ENCODE assay signal across 8 cellular contexts in genomic region chr7:103989785-103990775, GRCh38. TPM values are rescaled to one million over a fixed set of nuclear protein-coding genes. Genes with fewer than 3 reads are reported as not detected.
DNase-seq lines count a peak whose midpoint lies in the region; ATAC-seq, FAIRE-seq and TF ChIP-seq lines count a peak whose summit lies in the region.

No MANE protein-coding gene starts in this region.

- peaks cover 6% of the 10 kb centered on the region for H3K4me1 Mint-ChIP-seq in activated CD4-positive, alpha-beta T cell treated with anti-CD3 and anti-CD28 coated beads, Interleukin-2, amount 10 ng/mL, durations not matched to agents 7 days and 5 days
- peaks cover 18% of the 10 kb centered on the region for H3K4me1 Mint-ChIP-seq in stimulated activated naive CD8-positive, alpha-beta T cell treated with anti-CD3 and anti-CD28 coated beads, Interleukin-15, amount 100 ng/mL, for 72 hours

- H3K9me3 ChIP-seq in keratinocyte (ENCODE audit: control insufficient read depth, low read depth, low read length) (no peaks in the 10 kb centered on the region), OCI-LY7 (ENCODE audit: low read length) (no peaks in the 10 kb centered on the region)

- H3K4me3 Mint-ChIP-seq in activated CD4-positive, alpha-beta T cell treated with anti-CD3 and anti-CD28 coated beads, Interleukin-2, amount 10 ng/mL, durations not matched to agents 7 days and 5 days: peak overlapping the region; percentile 54
- peak overlapping the region; percentile 56 to 70 for H3K4me3 Mint-ChIP-seq in stimulated activated naive CD8-positive, alpha-beta T cell treated with anti-CD3 and anti-CD28 coated beads, Interleukin-15, amount 100 ng/mL, for 72 hours

- ATAC-seq in stimulated activated naive CD8-positive, alpha-beta T cell treated with anti-CD3 and anti-CD28 coated beads, Interleukin-15, amount 100 ng/mL, for 72 hours: peak; percentile 56

- intact Hi-C loops in OCI-LY7 (cut with micrococcal nuclease; ENCODE audit: unreplicated experiment): no loop called here

- DNase-seq in activated CD4-positive, alpha-beta T cell treated with anti-CD3 and anti-CD28 coated beads, Interleukin-2, amount 10 ng/mL, durations not matched to agents 7 days and 5 days: no peak
- no peak for DNase-seq in activated CD4-positive, alpha-beta T cell treated with anti-CD3 and anti-CD28 coated beads, Interleukin-2, amount 50 U/mL, for 1 hour
- DNase-seq in NCI-H2171 (lab: John Stamatoyannopoulos, UW) (peak; percentile 68), astrocyte of the hippocampus (ENCODE audit: low read depth, low spot score) (peak; percentile 55), keratinocyte (ENCODE audit: low read depth, low spot score) (no peak), OCI-LY7 (ENCODE audit: low spot score) (no peak), dedifferentiated amniotic fluid mesenchymal stem cell (ENCODE audit: extremely low spot score) (no peak)
- DNase-seq in stimulated activated naive CD8-positive, alpha-beta T cell treated with anti-CD3 and anti-CD28 coated beads, Interleukin-15, amount 100 ng/mL, for 72 hours: peak in 1 of 2 donors; percentile 9

- H3K36me3 ChIP-seq in keratinocyte (ENCODE audit: control insufficient read depth in 2 of 2, extremely low read depth in 1 of 2, insufficient read depth in 2 of 2, low read length in 2 of 2) (no peaks in the 10 kb centered on the region), OCI-LY7 (ENCODE audit: insufficient read depth, low read length) (no peaks in the 10 kb centered on the region)

- H2AFZ ChIP-seq in keratinocyte (ENCODE audit: control insufficient read depth, low read length) (peak overlapping the region; percentile 20), OCI-LY7 (ENCODE audit: low read length) (no peak overlapping the region)

- H3K4me2 ChIP-seq in keratinocyte (ENCODE audit: control insufficient read depth, extremely low read depth, insufficient read depth, low read depth, low read length) (peak overlapping the region; percentile 56), OCI-LY7 (ENCODE audit: low read length) (no peak overlapping the region)

- H3K9me3 Mint-ChIP-seq in activated CD4-positive, alpha-beta T cell treated with anti-CD3 and anti-CD28 coated beads, Interleukin-2, amount 10 ng/mL, durations not matched to agents 7 days and 5 days: no peaks in the 10 kb centered on the region
- no peaks in the 10 kb centered on the region for H3K9me3 Mint-ChIP-seq in stimulated activated naive CD8-positive, alpha-beta T cell treated with anti-CD3 and anti-CD28 coated beads, Interleukin-15, amount 100 ng/mL, for 72 hours

- BruUV-seq in OCI-LY7 (replicated peaks; lab: Mats Ljungman, UMichigan): no TSS peak

- dilution Hi-C loops in keratinocyte (cut with MboI; ENCODE audit: extremely low pct_ligation_motif_present, low sequenced_read_pairs): no loop called here

- no peak for FAIRE-seq in keratinocyte (lab: Jason Lieb, UNC)

- no peak overlapping the region for H3K27ac Mint-ChIP-seq in activated CD4-positive, alpha-beta T cell treated with anti-CD3 and anti-CD28 coated beads, Interleukin-2, amount 10 ng/mL, durations not matched to agents 7 days and 5 days
- H3K27ac Mint-ChIP-seq in stimulated activated naive CD8-positive, alpha-beta T cell treated with anti-CD3 and anti-CD28 coated beads, Interleukin-15, amount 100 ng/mL, for 72 hours: no peak overlapping the region

- CTCF ChIA-PET in activated CD4-positive, alpha-beta T cell treated with anti-CD3 and anti-CD28 coated beads, Interleukin-2, amount 10 ng/mL, durations not matched to agents 7 days and 5 days (lab: Charles Lee): no interaction called here
- CTCF ChIA-PET in OCI-LY7 (lab: Charles Lee; ENCODE audit: unreplicated experiment): no interaction called here

- no peaks in the 10 kb centered on the region for H3K9me2 ChIP-seq in OCI-LY7 (ENCODE audit: insufficient read depth, low read length)

- no peaks in the 10 kb centered on the region for H3K9me1 ChIP-seq in keratinocyte (ENCODE audit: control insufficient read depth, extremely low read depth, insufficient read depth, low read length)

- no peak for TF ChIP-seq CTCF in keratinocyte (optimal IDR thresholded peaks at IDR 0.05 in 1 of 3, IDR thresholded peaks at IDR 0.05 in 1 of 3, conservative IDR thresholded peaks at IDR 0.05 in 1 of 3; ENCODE audit: extremely low read depth in 1 of 3, insufficient read depth in 2 of 3, low read length in 3 of 3)
- no peak for TF ChIP-seq CTCF in OCI-LY7 (conservative IDR thresholded peaks at IDR 0.05; ENCODE audit: low read length)

- H3K79me2 ChIP-seq in keratinocyte (ENCODE audit: control insufficient read depth, insufficient read depth, low read length): no peaks in the 10 kb centered on the region
- no peaks in the 10 kb centered on the region for H3K79me2 ChIP-seq in OCI-LY7 (ENCODE audit: insufficient read depth, low read depth, low read length)

- H3K4me3 ChIP-seq in keratinocyte (ENCODE audit: control insufficient read depth in 2 of 3, extremely low read depth in 1 of 3, insufficient read depth in 2 of 3, low read depth in 1 of 3, low read length in 3 of 3): peak overlapping the region in 2 of 3 experiments; percentile 36 to 39
- H3K4me3 ChIP-seq in OCI-LY7 (ENCODE audit: low read depth, low read length, poor library complexity, severe bottlenecking): no peak overlapping the region

- H3K9ac ChIP-seq in keratinocyte (ENCODE audit: control insufficient read depth, extremely low read depth, insufficient read depth, low read length): no peak overlapping the region

- H3K27ac ChIP-seq in keratinocyte (ENCODE audit: control insufficient read depth, insufficient read depth, low read length) (no peak overlapping the region), OCI-LY7 (ENCODE audit: low read depth, low read length, poor library complexity, severe bottlenecking) (no peak overlapping the region)

- POLR2A ChIA-PET in activated CD4-positive, alpha-beta T cell treated with anti-CD3 and anti-CD28 coated beads, Interleukin-2, amount 10 ng/mL, durations not matched to agents 7 days and 5 days (lab: Charles Lee): no interaction called here
- POLR2A ChIA-PET in OCI-LY7 (lab: Charles Lee): no interaction called here

- peaks cover 49% of the 10 kb centered on the region for H3K27me3 ChIP-seq in keratinocyte (ENCODE audit: control insufficient read depth, extremely low read depth, insufficient read depth, low read length)

- H3K4me1 ChIP-seq in keratinocyte (ENCODE audit: control insufficient read depth, extremely low read depth, insufficient read depth, low read length) (no peaks in the 10 kb centered on the region), OCI-LY7 (ENCODE audit: insufficient read depth, low read length, poor library complexity, severe bottlenecking) (no peaks in the 10 kb centered on the region)

- H3K36me3 Mint-ChIP-seq in activated CD4-positive, alpha-beta T cell treated with anti-CD3 and anti-CD28 coated beads, Interleukin-2, amount 10 ng/mL, durations not matched to agents 7 days and 5 days (ENCODE audit: low read depth): no peaks in the 10 kb centered on the region

- peaks cover 52% of the 10 kb centered on the region for H3K27me3 Mint-ChIP-seq in activated CD4-positive, alpha-beta T cell treated with anti-CD3 and anti-CD28 coated beads, Interleukin-2, amount 10 ng/mL, durations not matched to agents 7 days and 5 days
- peaks cover 47% of the 10 kb centered on the region for H3K27me3 Mint-ChIP-seq in stimulated activated naive CD8-positive, alpha-beta T cell treated with anti-CD3 and anti-CD28 coated beads, Interleukin-15, amount 100 ng/mL, for 72 hours

- no peaks in the 10 kb centered on the region for H4K20me1 ChIP-seq in keratinocyte (ENCODE audit: control insufficient read depth, extremely low read depth, insufficient read depth, low read length)
- no peaks in the 10 kb centered on the region for H4K20me1 ChIP-seq in OCI-LY7 (ENCODE audit: insufficient read depth, low read length)

RNA-seq across cellular contexts. Expression of gene RELN, which starts 0.6 kb away (rescaled TPM):
- not detected for total RNA-seq in activated CD4-positive, alpha-beta T cell treated with anti-CD3 and anti-CD28 coated beads, Interleukin-2, amount 10 ng/mL, durations not matched to agents 7 days and 5 days
- polyA plus RNA-seq in keratinocyte: 0.01 TPM in 1 of 3 replicates, not detected in the others
- not detected for polyA plus RNA-seq in keratinocyte (2011; ENCODE audit: low read depth)
- polyA plus RNA-seq in keratinocyte (2011; cell fraction: cytosol; rRNA removed): not detected in 2 replicates
- 0.01 TPM in 1 of 2 replicates, not detected in the other for polyA plus RNA-seq in keratinocyte (2011; cell fraction: nucleus; rRNA removed)
- polyA plus RNA-seq in keratinocyte (2012; ENCODE audit: low replicate concordance): 0.01 TPM in 1 of 2 replicates, not detected in the other
- polyA minus RNA-seq in keratinocyte: under 0.01 to 0.83 TPM (median 0.03 TPM) in 3 replicates
- polyA minus RNA-seq in keratinocyte (2011; cell fraction: cytosol; rRNA and poly(A)+ RNA removed): not detected
- polyA minus RNA-seq in keratinocyte (2011; cell fraction: nucleus; rRNA and poly(A)+ RNA removed): not detected in 2 replicates
- total RNA-seq in OCI-LY7 (2014; rRNA removed; shearing (Covaris generic)): not detected in 2 replicates
- not detected in 2 replicates for total RNA-seq in OCI-LY7 (2022)

Comparison
In these comparisons a context has a peak if more than half of its experiments do, and no peak if none do; other contexts are left out.
1. DNase-seq: peak in NCI-H2171 (single experiment) and astrocyte of the hippocampus (single experiment); none in activated CD4-positive, alpha-beta T cell treated with anti-CD3 and anti-CD28 coated beads, Interleukin-2, amount 10 ng/mL, durations not matched to agents 7 days and 5 days (single experiment), activated CD4-positive, alpha-beta T cell treated with anti-CD3 and anti-CD28 coated beads, Interleukin-2, amount 50 U/mL, for 1 hour (single experiment), keratinocyte (single experiment), OCI-LY7 (single experiment) and dedifferentiated amniotic fluid mesenchymal stem cell (single experiment).